In the genomic region with DNA sequence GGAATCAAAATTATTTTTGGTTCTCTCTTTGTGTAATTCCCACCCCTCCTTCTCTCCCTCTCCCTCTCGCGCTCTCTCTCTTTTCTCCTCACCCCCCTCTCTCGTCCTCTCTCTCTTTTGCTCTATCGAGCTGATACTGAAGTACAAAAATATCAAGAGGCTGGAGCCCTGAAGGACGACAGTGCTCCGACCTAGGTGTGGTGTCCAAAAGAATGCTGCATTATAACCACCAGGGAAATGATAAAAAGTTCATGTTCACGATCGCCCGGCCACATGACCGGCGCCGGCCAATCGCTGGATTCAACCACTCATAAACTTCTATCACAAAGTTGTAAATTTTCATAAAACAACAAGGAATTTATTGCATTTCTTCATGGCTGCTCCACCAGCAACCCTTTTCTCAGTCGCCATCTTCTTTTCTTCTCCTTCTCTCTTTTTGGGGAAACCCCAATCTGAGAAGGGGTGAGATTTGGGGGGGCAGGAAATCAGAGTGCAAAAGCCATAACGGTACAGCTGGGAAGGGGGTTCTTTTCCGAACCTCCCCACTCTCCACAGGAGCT, we compare ENCODE assay signal across 10 cellular contexts. TPM values are rescaled to one million over a fixed set of nuclear protein-coding genes. Genes with fewer than 3 reads are reported as not detected.
DNase-seq lines count a peak whose midpoint lies in the region; ATAC-seq and TF ChIP-seq lines count a peak whose summit lies in the region.
"Had no signal": no experiment of that assay in that cellular context is flagged by ENCODE, and none has a peak within 500 bp of the region (broad histone marks: within the 10 kb centered on the region; RNA-seq: fewer than 3 reads in every experiment).

A gene (minus strand): TSS at position 217 of the 560 bp plus-strand sequence. CDS start 6,836 bp downstream, outside the sequence.

- peak within 1 kb of the TSS; percentile 96 for H3K9ac ChIP-seq in mesenchymal stem cell (ENCODE audit: low read length)

- H3K79me1 ChIP-seq in mesenchymal stem cell (replicated peaks; ENCODE audit: low read length, poor library complexity, severe bottlenecking): peaks cover 14% of the 10 kb centered on the region

- no peak for DNase-seq in activated naive CD4-positive, alpha-beta T cell treated with anti-CD3 and anti-CD28 coated beads for 36 hours
- no peak for DNase-seq in activated naive CD4-positive, alpha-beta T cell treated with anti-CD3 and anti-CD28 coated beads, Interleukin-2, amount 10 ng/mL, durations not matched to agents 7 days and 5 days
- no peak for DNase-seq in activated naive CD8-positive, alpha-beta T cell treated with anti-CD3 and anti-CD28 coated beads, Interleukin-2, amount 10 ng/mL, durations not matched to agents 7 days and 5 days
- DNase-seq in mesenchymal stem cell (peak; percentile 89), chondrocyte (ENCODE audit: low spot score) (no peak), DMS153 (lab: John Stamatoyannopoulos, UW) (no peak)
- DNase-seq: anterior cingulate cortex, BE2C had no signal

- POLR2A ChIA-PET in activated naive CD8-positive, alpha-beta T cell treated with anti-CD3 and anti-CD28 coated beads, Interleukin-2, amount 10 ng/mL, durations not matched to agents 7 days and 5 days (lab: Charles Lee): no interaction called here

- H3K4me3 ChIP-seq in mesenchymal stem cell (ENCODE audit: insufficient read depth in 1 of 2, low read depth in 1 of 2, low read length in 2 of 2): peak within 1 kb of the TSS; percentile 63 to 92
- peak within 1 kb of the TSS; percentile 33 for H3K4me3 ChIP-seq in urinary bladder (ENCODE audit: low read depth, low read length)

- peak within 1 kb of the TSS; percentile 95 for H3K27ac ChIP-seq in mesenchymal stem cell (ENCODE audit: low read length, poor library complexity, severe bottlenecking)
- peak within 1 kb of the TSS; percentile 6 for H3K27ac ChIP-seq in urinary bladder (ENCODE audit: low read depth)

- under 1% methylated on average over 13 of the region's 16 CpGs for WGBS in mesenchymal stem cell
- WGBS in urinary bladder: 9% methylated on average over 16 of the region's 16 CpGs

- ATAC-seq in activated naive CD8-positive, alpha-beta T cell treated with anti-CD3 and anti-CD28 coated beads, Interleukin-2, amount 10 ng/mL, durations not matched to agents 7 days and 5 days (ENCODE audit: low read depth): no peak
- no peak for ATAC-seq in GM19351 (IDR thresholded peaks at IDR 0.05; ENCODE audit: unreplicated experiment)

- H3K9me3 Mint-ChIP-seq in activated naive CD4-positive, alpha-beta T cell treated with anti-CD3 and anti-CD28 coated beads for 36 hours: no peaks in the 10 kb centered on the region
- H3K9me3 Mint-ChIP-seq in activated naive CD4-positive, alpha-beta T cell treated with anti-CD3 and anti-CD28 coated beads, Interleukin-2, amount 10 ng/mL, durations not matched to agents 7 days and 5 days: no peaks in the 10 kb centered on the region
- no peaks in the 10 kb centered on the region for H3K9me3 Mint-ChIP-seq in activated naive CD8-positive, alpha-beta T cell treated with anti-CD3 and anti-CD28 coated beads, Interleukin-2, amount 10 ng/mL, durations not matched to agents 7 days and 5 days
- peaks cover 2% of the 10 kb centered on the region for H3K9me3 Mint-ChIP-seq in chondrocyte (ENCODE audit: low read depth)

- H2BK12ac ChIP-seq in mesenchymal stem cell (ENCODE audit: low read length in 2 of 2): peak within 1 kb of the TSS; percentile 25 to 98

- H2BK120ac ChIP-seq in mesenchymal stem cell (ENCODE audit: low read depth, low read length): peak within 1 kb of the TSS; percentile 96

- intact Hi-C loops in activated naive CD4-positive, alpha-beta T cell treated with anti-CD3 and anti-CD28 coated beads for 36 hours (cut with micrococcal nuclease): no loop called here

- peaks cover 18% of the 10 kb centered on the region for H3K4me1 Mint-ChIP-seq in activated naive CD4-positive, alpha-beta T cell treated with anti-CD3 and anti-CD28 coated beads for 36 hours (ENCODE audit: low read depth)
- H3K4me1 Mint-ChIP-seq in activated naive CD4-positive, alpha-beta T cell treated with anti-CD3 and anti-CD28 coated beads, Interleukin-2, amount 10 ng/mL, durations not matched to agents 7 days and 5 days: peaks cover 32% of the 10 kb centered on the region
- peaks cover 27% of the 10 kb centered on the region for H3K4me1 Mint-ChIP-seq in activated naive CD8-positive, alpha-beta T cell treated with anti-CD3 and anti-CD28 coated beads, Interleukin-2, amount 10 ng/mL, durations not matched to agents 7 days and 5 days
- no peaks in the 10 kb centered on the region for H3K4me1 Mint-ChIP-seq in chondrocyte (ENCODE audit: low read depth)

- H3K27me3 ChIP-seq in mesenchymal stem cell (ENCODE audit: control insufficient read depth in 1 of 2, insufficient read depth in 1 of 2, low read length in 2 of 2): peaks cover 0 to 7% of the 10 kb centered on the region in 2 experiments

- H3K9me3 ChIP-seq in mesenchymal stem cell (ENCODE audit: control insufficient read depth, low read length): no peaks in the 10 kb centered on the region
- H3K9me3 ChIP-seq: BE2C had no signal

- peak within 1 kb of the TSS; percentile 91 for H3K4me2 ChIP-seq in mesenchymal stem cell (ENCODE audit: low read length, poor library complexity, severe bottlenecking)

- H2BK5ac ChIP-seq in mesenchymal stem cell (ENCODE audit: low read depth, low read length, poor library complexity, severe bottlenecking): peak within 1 kb of the TSS; percentile 69

- no peak within 1 kb of the TSS for H3K27ac Mint-ChIP-seq in activated naive CD4-positive, alpha-beta T cell treated with anti-CD3 and anti-CD28 coated beads for 36 hours
- H3K27ac Mint-ChIP-seq in activated naive CD4-positive, alpha-beta T cell treated with anti-CD3 and anti-CD28 coated beads, Interleukin-2, amount 10 ng/mL, durations not matched to agents 7 days and 5 days: no peak within 1 kb of the TSS
- no peak within 1 kb of the TSS for H3K27ac Mint-ChIP-seq in activated naive CD8-positive, alpha-beta T cell treated with anti-CD3 and anti-CD28 coated beads, Interleukin-2, amount 10 ng/mL, durations not matched to agents 7 days and 5 days
- no peak within 1 kb of the TSS for H3K27ac Mint-ChIP-seq in chondrocyte (ENCODE audit: unreplicated experiment)

- no peaks in the 10 kb centered on the region for H3K36me3 Mint-ChIP-seq in activated naive CD4-positive, alpha-beta T cell treated with anti-CD3 and anti-CD28 coated beads for 36 hours (ENCODE audit: low read depth)
- no peaks in the 10 kb centered on the region for H3K36me3 Mint-ChIP-seq in activated naive CD4-positive, alpha-beta T cell treated with anti-CD3 and anti-CD28 coated beads, Interleukin-2, amount 10 ng/mL, durations not matched to agents 7 days and 5 days
- no peaks in the 10 kb centered on the region for H3K36me3 Mint-ChIP-seq in activated naive CD8-positive, alpha-beta T cell treated with anti-CD3 and anti-CD28 coated beads, Interleukin-2, amount 10 ng/mL, durations not matched to agents 7 days and 5 days
- H3K36me3 Mint-ChIP-seq in chondrocyte (ENCODE audit: low read depth): peaks cover 7% of the 10 kb centered on the region

- peak within 1 kb of the TSS; percentile 54 to 55 for H3K23ac ChIP-seq in mesenchymal stem cell (ENCODE audit: low read length in 2 of 2)

- H2AFZ ChIP-seq in mesenchymal stem cell (ENCODE audit: low read depth, low read length): no peak within 1 kb of the TSS

- peaks cover 84% of the 10 kb centered on the region for H3K27me3 Mint-ChIP-seq in activated naive CD4-positive, alpha-beta T cell treated with anti-CD3 and anti-CD28 coated beads for 36 hours (ENCODE audit: low read depth)
- H3K27me3 Mint-ChIP-seq in activated naive CD4-positive, alpha-beta T cell treated with anti-CD3 and anti-CD28 coated beads, Interleukin-2, amount 10 ng/mL, durations not matched to agents 7 days and 5 days: peaks cover 100% of the 10 kb centered on the region
- peaks cover 91% of the 10 kb centered on the region for H3K27me3 Mint-ChIP-seq in activated naive CD8-positive, alpha-beta T cell treated with anti-CD3 and anti-CD28 coated beads, Interleukin-2, amount 10 ng/mL, durations not matched to agents 7 days and 5 days
- H3K27me3 Mint-ChIP-seq in chondrocyte (ENCODE audit: low read depth): peaks cover 89% of the 10 kb centered on the region

- H3K14ac ChIP-seq in mesenchymal stem cell (ENCODE audit: low read length in 2 of 2): peak within 1 kb of the TSS; percentile 76 to 96

- H3K4ac ChIP-seq in mesenchymal stem cell (ENCODE audit: low read depth in 1 of 2, low read length in 2 of 2): peak within 1 kb of the TSS; percentile 61 to 99

- CTCF ChIA-PET in activated naive CD4-positive, alpha-beta T cell treated with anti-CD3 and anti-CD28 coated beads for 36 hours (lab: Charles Lee): interaction anchor here (1.0 kb wide), 1 partner anchor 13 kb away, joined by 5 read pairs; no protein-coding TSS in a partner anchor
- CTCF ChIA-PET in activated naive CD4-positive, alpha-beta T cell treated with anti-CD3 and anti-CD28 coated beads, Interleukin-2, amount 10 ng/mL, durations not matched to agents 7 days and 5 days (lab: Charles Lee): no interaction called here

- H3K4me3 Mint-ChIP-seq in activated naive CD4-positive, alpha-beta T cell treated with anti-CD3 and anti-CD28 coated beads for 36 hours: peak within 1 kb of the TSS; percentile 10
- no peak within 1 kb of the TSS for H3K4me3 Mint-ChIP-seq in activated naive CD4-positive, alpha-beta T cell treated with anti-CD3 and anti-CD28 coated beads, Interleukin-2, amount 10 ng/mL, durations not matched to agents 7 days and 5 days
- H3K4me3 Mint-ChIP-seq in activated naive CD8-positive, alpha-beta T cell treated with anti-CD3 and anti-CD28 coated beads, Interleukin-2, amount 10 ng/mL, durations not matched to agents 7 days and 5 days: peak within 1 kb of the TSS; percentile 82
- H3K4me3 Mint-ChIP-seq in chondrocyte (ENCODE audit: unreplicated experiment): no peak within 1 kb of the TSS

- H3K36me3 ChIP-seq in mesenchymal stem cell (ENCODE audit: control insufficient read depth in 1 of 2, insufficient read depth in 2 of 2, low read depth in 1 of 2, low read length in 2 of 2): peaks cover 5 to 13% of the 10 kb centered on the region in 2 experiments
- no peaks in the 10 kb centered on the region for H3K36me3 ChIP-seq in urinary bladder (ENCODE audit: insufficient read depth)
- H3K36me3 ChIP-seq: BE2C had no signal

- H4K8ac ChIP-seq in mesenchymal stem cell (ENCODE audit: low read length): no peak within 1 kb of the TSS

- peak within 1 kb of the TSS; percentile 71 for H4K91ac ChIP-seq in mesenchymal stem cell (ENCODE audit: low read length)

- peak within 1 kb of the TSS; percentile 80 for H2BK15ac ChIP-seq in mesenchymal stem cell (ENCODE audit: low read depth, poor library complexity, severe bottlenecking)

- no peak for TF ChIP-seq CTCF in chondrocyte (IDR thresholded peaks at IDR 0.05)

- H3K4me1 ChIP-seq in mesenchymal stem cell (ENCODE audit: control insufficient read depth, insufficient read depth, low read depth, low read length): peaks cover 28% of the 10 kb centered on the region
- no peaks in the 10 kb centered on the region for H3K4me1 ChIP-seq in urinary bladder (ENCODE audit: insufficient read depth)
- H3K4me1 ChIP-seq: BE2C had no signal

- peak within 1 kb of the TSS; percentile 93 to 94 for H3K18ac ChIP-seq in mesenchymal stem cell (ENCODE audit: low read depth in 1 of 2, low read length in 2 of 2)

- H2AK5ac ChIP-seq in mesenchymal stem cell (ENCODE audit: low read length, severe bottlenecking): peak within 1 kb of the TSS; percentile 84

RNA-seq across cellular contexts. Expression of the gene that starts here (rescaled TPM):
- not detected for total RNA-seq in activated naive CD4-positive, alpha-beta T cell treated with anti-CD3 and anti-CD28 coated beads for 36 hours
- not detected for total RNA-seq in activated naive CD8-positive, alpha-beta T cell treated with anti-CD3 and anti-CD28 coated beads, Interleukin-2, amount 10 ng/mL, durations not matched to agents 7 days and 5 days
- polyA plus RNA-seq in mesenchymal stem cell (2013, experiment 1 of 2): 37.1 TPM
- 35.9 TPM for polyA plus RNA-seq in mesenchymal stem cell (2013, experiment 2 of 2)
- total RNA-seq in urinary bladder: 3.1 TPM
- polyA plus RNA-seq in urinary bladder: 4.0 TPM
- not detected in 3 replicates for total RNA-seq in chondrocyte

Comparison
In these comparisons a context has a peak if more than half of its experiments do, and no peak if none do; other contexts are left out.
1. H3K4me3 Mint-ChIP-seq: peak in activated naive CD4-positive, alpha-beta T cell treated with anti-CD3 and anti-CD28 coated beads for 36 hours (single experiment) and activated naive CD8-positive, alpha-beta T cell treated with anti-CD3 and anti-CD28 coated beads, Interleukin-2, amount 10 ng/mL, durations not matched to agents 7 days and 5 days (single experiment); none in activated naive CD4-positive, alpha-beta T cell treated with anti-CD3 and anti-CD28 coated beads, Interleukin-2, amount 10 ng/mL, durations not matched to agents 7 days and 5 days (single experiment) and chondrocyte (single experiment).